Comparison of ENCODE assay signal across 8 cellular contexts in the genomic region with DNA sequence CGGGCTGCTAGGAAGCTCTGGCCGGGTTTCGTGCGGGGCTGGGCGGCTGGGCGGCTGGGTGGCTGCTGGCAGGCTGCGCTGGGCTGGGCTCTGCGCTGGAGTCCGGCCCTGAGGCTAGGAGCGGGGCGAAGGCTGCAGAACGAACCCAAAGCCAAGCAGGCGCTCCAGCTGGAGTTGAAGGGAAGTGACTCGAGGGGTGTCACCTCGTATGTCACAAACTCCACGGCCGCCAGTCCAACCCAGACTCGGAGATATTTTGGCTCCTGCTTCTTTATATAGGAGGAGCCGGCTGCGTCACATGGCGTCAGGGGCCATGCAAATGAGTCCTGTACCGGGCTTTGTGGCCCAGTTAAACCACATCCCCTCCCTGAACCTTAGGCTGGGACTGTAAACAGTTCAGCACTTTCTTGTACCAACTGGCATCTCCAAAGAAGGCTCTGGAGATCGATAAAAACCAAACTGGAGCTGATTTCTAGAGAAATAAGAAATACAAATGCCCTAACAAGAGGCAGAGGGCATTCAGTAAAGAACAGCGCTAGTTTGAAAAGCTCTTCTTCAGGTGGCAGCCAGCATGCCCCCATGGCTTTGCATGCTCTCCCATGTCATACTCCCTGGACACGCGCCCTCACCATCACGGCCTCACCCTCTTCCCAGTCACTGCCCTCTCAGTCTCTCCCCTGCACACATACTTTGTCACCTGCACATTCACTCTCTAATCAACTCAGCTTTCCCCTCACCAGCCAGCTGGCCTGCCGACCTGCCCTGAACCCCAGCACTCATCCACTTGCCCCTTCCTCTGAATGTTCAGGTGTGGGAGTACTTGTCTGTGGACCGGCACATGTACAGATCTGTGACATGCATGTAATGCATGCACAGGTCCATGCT. TPM values are rescaled to one million over a fixed set of nuclear protein-coding genes. Genes with fewer than 3 reads are reported as not detected.
DNase-seq lines count a peak whose midpoint lies in the region; ATAC-seq lines count a peak whose summit lies in the region.

No MANE protein-coding gene starts in this region.

- peaks cover 36 to 43% of the 10 kb centered on the region in 2 donors for H3K4me1 Mint-ChIP-seq in effector memory CD8-positive, alpha-beta T cell (ENCODE audit: low read depth in 2 of 2)

- H3K4me3 Mint-ChIP-seq in effector memory CD8-positive, alpha-beta T cell, result peak overlapping the region; percentile 89 to 91

- H3K27me3 Mint-ChIP-seq in effector memory CD8-positive, alpha-beta T cell, result no peaks in the 10 kb centered on the region

- peak; percentile 67 for DNase-seq in NCI-H82 (lab: John Stamatoyannopoulos, UW)
- no peak for DNase-seq in NCI-H82 treated with DMSO at 0.1 percent for 48 hours (lab: John Stamatoyannopoulos, UW; ENCODE audit: unreplicated experiment)
- DNase-seq in NCI-H69 (lab: John Stamatoyannopoulos, UW), result peak; percentile 55
- peak; percentile 49 to 61 (median 58) for DNase-seq in activated CD8-positive, alpha-beta memory T cell treated with anti-CD3 and anti-CD28 coated beads for 48 hours (ENCODE audit: low read depth in 2 of 3, low spot score in 2 of 3)
- DNase-seq in effector memory CD8-positive, alpha-beta T cell, result peak; percentile 84 to 92 (median 86)
- DNase-seq in mesenteric fat pad (ENCODE audit: low spot score), result peak; percentile 94
- peak; percentile 27 for DNase-seq in stimulated activated CD8-positive, alpha-beta memory T cell treated with anti-CD3 and anti-CD28 coated beads, Interleukin-15, amount 100 ng/mL, for 24 hours (ENCODE audit: low read depth)

- H3K36me3 Mint-ChIP-seq in effector memory CD8-positive, alpha-beta T cell (ENCODE audit: insufficient read depth), result peaks cover 60% of the 10 kb centered on the region

- no peaks in the 10 kb centered on the region for H3K9me3 Mint-ChIP-seq in effector memory CD8-positive, alpha-beta T cell

- ATAC-seq in HG02885 (IDR thresholded peaks at IDR 0.05; ENCODE audit: poor library complexity, unreplicated experiment), result peak; percentile 79
- ATAC-seq in effector memory CD8-positive, alpha-beta T cell (replicated peaks), result peak; percentile 62

- H3K27ac Mint-ChIP-seq in effector memory CD8-positive, alpha-beta T cell, result peak overlapping the region; percentile 99

RNA-seq across cellular contexts. Expression of a gene that starts 58.5 kb away (rescaled TPM):
- 289 TPM for total RNA-seq in mesenteric fat pad
